8 cellular contexts compared by ENCODE assay signal in genomic region chr17:43878260-43879082, GRCh38. TPM values are rescaled to one million over a fixed set of nuclear protein-coding genes. Genes with fewer than 3 reads are reported as not detected.
DNase-seq lines count a peak whose midpoint lies in the region; ATAC-seq and TF ChIP-seq lines count a peak whose summit lies in the region.

No MANE protein-coding gene starts in this region.

- H3K27me3 Mint-ChIP-seq in activated CD8-positive, alpha-beta T cell treated with anti-CD3 and anti-CD28 coated beads, Interleukin-2, amount 10 ng/mL, durations not matched to agents 7 days and 5 days (ENCODE audit: low read depth), result peaks cover 3% of the 10 kb centered on the region
- H3K27me3 Mint-ChIP-seq in memory B cell, result peaks cover 28% of the 10 kb centered on the region

- no peak overlapping the region for H3K4me3 ChIP-seq in effector memory CD4-positive, alpha-beta T cell (ENCODE audit: insufficient read depth, low read depth, low read length, poor library complexity, severe bottlenecking)

- H3K9me3 Mint-ChIP-seq in activated CD8-positive, alpha-beta T cell treated with anti-CD3 and anti-CD28 coated beads, Interleukin-2, amount 10 ng/mL, durations not matched to agents 7 days and 5 days (ENCODE audit: insufficient read depth), result no peaks in the 10 kb centered on the region
- no peaks in the 10 kb centered on the region for H3K9me3 Mint-ChIP-seq in memory B cell

- H3K36me3 Mint-ChIP-seq in activated CD8-positive, alpha-beta T cell treated with anti-CD3 and anti-CD28 coated beads, Interleukin-2, amount 10 ng/mL, durations not matched to agents 7 days and 5 days (ENCODE audit: low read depth), result no peaks in the 10 kb centered on the region
- H3K36me3 Mint-ChIP-seq in memory B cell, result no peaks in the 10 kb centered on the region

- peaks cover 2% of the 10 kb centered on the region for H3K4me1 Mint-ChIP-seq in activated CD8-positive, alpha-beta T cell treated with anti-CD3 and anti-CD28 coated beads, Interleukin-2, amount 10 ng/mL, durations not matched to agents 7 days and 5 days (ENCODE audit: low read depth)
- no peaks in the 10 kb centered on the region for H3K4me1 Mint-ChIP-seq in memory B cell

- DNase-seq in H4 (ENCODE audit: low spot score) (peak; percentile 74), NCI-H748 (lab: John Stamatoyannopoulos, UW; ENCODE audit: unreplicated experiment) (peak; percentile 57), memory B cell (ENCODE audit: low spot score in 2 of 2) (peak; percentile 63 to 81)
- peak; percentile 70 for DNase-seq in activated CD8-positive, alpha-beta T cell treated with anti-CD3 and anti-CD28 coated beads, Interleukin-2, amount 10 ng/mL, durations not matched to agents 7 days and 5 days
- DNase-seq in effector memory CD4-positive, alpha-beta T cell, result peak in 2 of 3 donors; percentile 11 to 42
- peak; percentile 42 for DNase-seq in stimulated activated CD8-positive, alpha-beta memory T cell treated with anti-CD3 and anti-CD28 coated beads, Interleukin-15, amount 100 ng/mL, for 1 hour (ENCODE audit: low read depth)

- no peak overlapping the region for H3K27ac Mint-ChIP-seq in activated CD8-positive, alpha-beta T cell treated with anti-CD3 and anti-CD28 coated beads, Interleukin-2, amount 10 ng/mL, durations not matched to agents 7 days and 5 days
- no peak overlapping the region for H3K27ac Mint-ChIP-seq in memory B cell

- no peaks in the 10 kb centered on the region for H3K9me3 ChIP-seq in effector memory CD4-positive, alpha-beta T cell (ENCODE audit: control insufficient read depth, low read length)

- peak; percentile 97 for TF ChIP-seq CTCF in C4-2B (conservative IDR thresholded peaks at IDR 0.05)

- POLR2A ChIA-PET in activated CD8-positive, alpha-beta T cell treated with anti-CD3 and anti-CD28 coated beads, Interleukin-2, amount 10 ng/mL, durations not matched to agents 7 days and 5 days (lab: Charles Lee), result no interaction called here

- CTCF ChIA-PET in activated CD8-positive, alpha-beta T cell treated with anti-CD3 and anti-CD28 coated beads, Interleukin-2, amount 10 ng/mL, durations not matched to agents 7 days and 5 days (lab: Charles Lee), result interaction anchor here (0.7 to 4.7 kb wide), 25 partner anchors 11 to 498 kb away, joined by 3 to 38 read pairs (median 6); partner anchors contain the start of genes ETV4, MPP2 and PPY

- H3K27ac ChIP-seq in C4-2B, result no peak overlapping the region
- no peak overlapping the region for H3K27ac ChIP-seq in effector memory CD4-positive, alpha-beta T cell (ENCODE audit: insufficient read depth, low read length, poor library complexity, severe bottlenecking)

- H3K36me3 ChIP-seq in effector memory CD4-positive, alpha-beta T cell (ENCODE audit: control insufficient read depth, insufficient read depth, low read length), result no peaks in the 10 kb centered on the region

- no peaks in the 10 kb centered on the region for H3K4me1 ChIP-seq in effector memory CD4-positive, alpha-beta T cell (ENCODE audit: control insufficient read depth, insufficient read depth, low read length, poor library complexity, severe bottlenecking)

- no peaks in the 10 kb centered on the region for H3K27me3 ChIP-seq in effector memory CD4-positive, alpha-beta T cell (replicated peaks; ENCODE audit: control insufficient read depth, insufficient read depth, low read length, poor library complexity, severe bottlenecking)

- ATAC-seq in activated CD8-positive, alpha-beta T cell treated with anti-CD3 and anti-CD28 coated beads, Interleukin-2, amount 10 ng/mL, durations not matched to agents 7 days and 5 days, result peak; percentile 83
- ATAC-seq in memory B cell (ENCODE audit: low read depth) (peak; percentile 89), HG03442 (IDR thresholded peaks at IDR 0.05; ENCODE audit: unreplicated experiment) (no peak)

- H3K4me3 Mint-ChIP-seq in activated CD8-positive, alpha-beta T cell treated with anti-CD3 and anti-CD28 coated beads, Interleukin-2, amount 10 ng/mL, durations not matched to agents 7 days and 5 days, result no peak overlapping the region
- H3K4me3 Mint-ChIP-seq in memory B cell, result no peak overlapping the region

RNA-seq across cellular contexts. Expression of gene MPP2, which starts 28.9 kb away (rescaled TPM):
- total RNA-seq in H4 (2014; rRNA removed; shearing (Covaris generic)), result 1.2 and 1.8 TPM in 2 replicates
- 1 to 10 TPM; 1.2 to 1.8 TPM for total RNA-seq in activated CD8-positive, alpha-beta T cell treated with anti-CD3 and anti-CD28 coated beads, Interleukin-2, amount 10 ng/mL, durations not matched to agents 7 days and 5 days

RNA-seq across cellular contexts. Expression of gene CD300LG, which starts 31.5 kb away (rescaled TPM):
- total RNA-seq in H4 (2014; rRNA removed; shearing (Covaris generic)), result not detected in 2 replicates
- not detected for total RNA-seq in activated CD8-positive, alpha-beta T cell treated with anti-CD3 and anti-CD28 coated beads, Interleukin-2, amount 10 ng/mL, durations not matched to agents 7 days and 5 days

RNA-seq across cellular contexts. Expression of gene MPP3, which starts 45.5 kb away (rescaled TPM):
- 4.0 and 4.3 TPM in 2 replicates for total RNA-seq in H4 (2014; rRNA removed; shearing (Covaris generic))
- total RNA-seq in activated CD8-positive, alpha-beta T cell treated with anti-CD3 and anti-CD28 coated beads, Interleukin-2, amount 10 ng/mL, durations not matched to agents 7 days and 5 days, result not detected
